Comparison of ENCODE assay signal across 20 cellular contexts in genomic region chr3:53506110-53506762, GRCh38. TPM values are rescaled to one million over a fixed set of nuclear protein-coding genes. Genes with fewer than 3 reads are reported as not detected.
A peak's percentile ranks its signal among the peaks of the same experiment; 100 is the strongest.
DNase-seq lines count a peak whose midpoint lies in the region; ATAC-seq, FAIRE-seq and TF ChIP-seq lines count a peak whose summit lies in the region.
"Had no signal": no experiment of that assay in that cellular context is flagged by ENCODE, and none has a peak within 500 bp of the region (broad histone marks: within the 10 kb centered on the region; RNA-seq: fewer than 3 reads in every experiment).

No MANE protein-coding gene starts in this region.

- no peak overlapping the region for H2BK12ac ChIP-seq in neuronal stem cell (ENCODE audit: low read length)

- no peak for ATAC-seq in aorta (ENCODE audit: low FRiP score)
- no peak for ATAC-seq in gastrocnemius medialis
- ATAC-seq: GM23338, Right ventricle myocardium inferior had no signal

- no peak overlapping the region for H4K91ac ChIP-seq in neuronal stem cell (ENCODE audit: low read depth, low read length, poor library complexity)

- H3K9ac ChIP-seq in kidney (ENCODE audit: low read length in 2 of 2) (no peak overlapping the region), neuronal stem cell (ENCODE audit: low read depth, low read length, poor library complexity) (no peak overlapping the region)
- H3K9ac ChIP-seq: KMS-11 had no signal

- H3K4me3 ChIP-seq in kidney (ENCODE audit: low read length in 2 of 2), result no peak overlapping the region
- no peak overlapping the region for H3K4me3 ChIP-seq in neuronal stem cell (ENCODE audit: low read length in 2 of 2)
- no peak overlapping the region for H3K4me3 ChIP-seq in aorta (ENCODE audit: low read length in 2 of 2)
- H3K4me3 ChIP-seq in gastrocnemius medialis, result no peak overlapping the region
- no peak overlapping the region for H3K4me3 ChIP-seq in Peyer's patch
- H3K4me3 ChIP-seq: GM23338, SK-N-MC had no signal

- no peaks in the 10 kb centered on the region for H3K79me1 ChIP-seq in neuronal stem cell (ENCODE audit: low read depth, low read length)

- no peak overlapping the region for H2BK15ac ChIP-seq in neuronal stem cell (ENCODE audit: low read length)

- peaks cover 0 to 2% (median 0%) of the 10 kb centered on the region in 3 experiments for H3K27me3 ChIP-seq in neuronal stem cell (ENCODE audit: control insufficient read depth in 3 of 3, insufficient read depth in 3 of 3, low read depth in 1 of 3, low read length in 3 of 3)
- peaks cover 0 to 1% of the 10 kb centered on the region in 2 donors for H3K27me3 ChIP-seq in aorta (ENCODE audit: control insufficient read depth in 1 of 2, insufficient read depth in 2 of 2, low read length in 1 of 2)
- H3K27me3 ChIP-seq in gastrocnemius medialis, result peaks cover 0 to 3% (median 0%) of the 10 kb centered on the region in 3 donors
- no peaks in the 10 kb centered on the region for H3K27me3 ChIP-seq in Peyer's patch

- H3K36me3 ChIP-seq in kidney (ENCODE audit: control insufficient read depth in 1 of 2, insufficient read depth in 2 of 2, low read length in 2 of 2), result no peaks in the 10 kb centered on the region
- no peaks in the 10 kb centered on the region for H3K36me3 ChIP-seq in neuronal stem cell (replicated peaks in 1 of 2; ENCODE audit: control insufficient read depth in 2 of 2, insufficient read depth in 2 of 2, low read length in 2 of 2)
- no peaks in the 10 kb centered on the region for H3K36me3 ChIP-seq in aorta (ENCODE audit: control insufficient read depth in 1 of 2, insufficient read depth in 2 of 2, low read length in 1 of 2)
- H3K36me3 ChIP-seq in gastrocnemius medialis, result no peaks in the 10 kb centered on the region
- H3K36me3 ChIP-seq in Peyer's patch, result peaks cover 0 to under 1% (median 0%) of the 10 kb centered on the region in 3 donors

- peak overlapping the region; percentile 81 for H3K27ac ChIP-seq in 22Rv1
- peak overlapping the region; percentile 44 to 70 for H3K27ac ChIP-seq in kidney (ENCODE audit: low read depth in 2 of 2, low read length in 2 of 2)
- H3K27ac ChIP-seq in neuronal stem cell (replicated peaks; ENCODE audit: low read length), result no peak overlapping the region
- no peak overlapping the region for H3K27ac ChIP-seq in aorta (ENCODE audit: low read depth in 1 of 2, low read length in 2 of 2)
- H3K27ac ChIP-seq in gastrocnemius medialis, result no peak overlapping the region
- H3K27ac ChIP-seq in Peyer's patch, result peak overlapping the region in 2 of 4 donors; percentile 9 to 81
- H3K27ac ChIP-seq: KMS-11, SK-N-MC had no signal

- FAIRE-seq in kidney (lab: Jason Lieb, UNC), result peak; percentile 62
- FAIRE-seq: A204.1, GM12892 had no signal

- H3K4me1 ChIP-seq in kidney (ENCODE audit: control insufficient read depth in 1 of 2, insufficient read depth in 1 of 2, low read depth in 1 of 2, low read length in 2 of 2), result peaks cover 0 to 8% of the 10 kb centered on the region in 2 donors
- peaks cover 8 to 36% of the 10 kb centered on the region in 2 donors for H3K4me1 ChIP-seq in neuronal stem cell (ENCODE audit: control insufficient read depth in 2 of 2, insufficient read depth in 1 of 2, low read depth in 1 of 2, low read length in 2 of 2)
- no peaks in the 10 kb centered on the region for H3K4me1 ChIP-seq in aorta (ENCODE audit: control insufficient read depth in 1 of 2, insufficient read depth in 2 of 2, low read length in 2 of 2)
- H3K4me1 ChIP-seq in gastrocnemius medialis, result no peaks in the 10 kb centered on the region
- H3K4me1 ChIP-seq in Peyer's patch, result no peaks in the 10 kb centered on the region

- H2BK5ac ChIP-seq in neuronal stem cell (ENCODE audit: low read length), result no peak overlapping the region

- H2AFZ ChIP-seq in neuronal stem cell (ENCODE audit: low read length), result no peak overlapping the region
- H2AFZ ChIP-seq: GM23338 had no signal

- in situ Hi-C loops in gastrocnemius medialis (cut with MboI; ENCODE audit: low sequenced_read_pairs in 4 of 4), result no loop called here

- H3K4ac ChIP-seq in neuronal stem cell (ENCODE audit: low read length), result no peak overlapping the region

- H3K14ac ChIP-seq in neuronal stem cell (ENCODE audit: low read length), result no peak overlapping the region

- H2AK5ac ChIP-seq in neuronal stem cell (ENCODE audit: low read depth, low read length), result no peak overlapping the region

- no CpG with 5 or more reads among the region's 4 CpGs for WGBS in neuronal stem cell (ENCODE audit: extremely low coverage in 2 of 2, insufficient read length in 2 of 2, insufficient replicate concordance in 1 of 2), 2 donors
- WGBS in aorta, 2 donors, result 85 to 88% methylated on average over 4 of the region's 4 CpGs

- no peak overlapping the region for H2BK120ac ChIP-seq in neuronal stem cell (ENCODE audit: low read depth, low read length)

- no peak for TF ChIP-seq POLR2A in gastrocnemius medialis (IDR thresholded peaks at IDR 0.05)
- peak in 1 of 2 donors; percentile 53 for TF ChIP-seq POLR2A in Peyer's patch (IDR thresholded peaks at IDR 0.05)

- no peak overlapping the region for H4K8ac ChIP-seq in neuronal stem cell (ENCODE audit: low read depth, low read length)

- H3K18ac ChIP-seq in neuronal stem cell (ENCODE audit: low read length), result peak overlapping the region; percentile 23

- no peak overlapping the region for H3K23ac ChIP-seq in neuronal stem cell (ENCODE audit: low read depth, low read length, poor library complexity)

- H3K9me3 ChIP-seq in kidney (ENCODE audit: control insufficient read depth in 1 of 2, low read length in 2 of 2), result no peaks in the 10 kb centered on the region
- H3K9me3 ChIP-seq in neuronal stem cell (replicated peaks in 1 of 2; ENCODE audit: control insufficient read depth in 2 of 2, insufficient read depth in 1 of 2, low read depth in 1 of 2, low read length in 2 of 2), result no peaks in the 10 kb centered on the region
- no peaks in the 10 kb centered on the region for H3K9me3 ChIP-seq in aorta (ENCODE audit: control insufficient read depth, low read length)
- no peaks in the 10 kb centered on the region for H3K9me3 ChIP-seq in gastrocnemius medialis
- H3K9me3 ChIP-seq in Peyer's patch, result no peaks in the 10 kb centered on the region

- intact Hi-C loops in kidney (cut with DNase I) (no loop called here), posterior cingulate gyrus (cut with DNase I) (no loop called here), aorta (cut with DNase I) (no loop called here), gastrocnemius medialis (cut with DNase I; ENCODE audit: low total_unique reads) (no loop called here)

- DNase-seq in HT-29 (ENCODE audit: low spot score) (peak; percentile 63), kidney (no peak), neuronal stem cell (ENCODE audit: low spot score) (no peak), posterior cingulate gyrus (no peak), aorta (no peak), gastrocnemius medialis (no peak), Peyer's patch (no peak)
- DNase-seq: DND-41, GDM1, NCI-H1092 treated with DMSO at 0.1 percent for 48 hours, NCI-H187, NCI-H774 had no signal

- no peak overlapping the region for H3K4me2 ChIP-seq in neuronal stem cell (ENCODE audit: insufficient read depth, low read length, poor library complexity, severe bottlenecking)
- H3K4me2 ChIP-seq: GM23338, KMS-11 had no signal

- TF ChIP-seq CTCF in 22Rv1 (IDR thresholded peaks at IDR 0.05) (no peak), kidney (IDR thresholded peaks at IDR 0.05; ENCODE audit: borderline replicate concordance, extremely low read depth, insufficient read depth) (no peak), gastrocnemius medialis (IDR thresholded peaks at IDR 0.05 in 4 of 5, conservative IDR thresholded peaks at IDR 0.05 in 1 of 5) (no peak), Peyer's patch (IDR thresholded peaks at IDR 0.05) (no peak)

RNA-seq across cellular contexts. Expression of gene CACNA1D, which starts 11.8 kb away (rescaled TPM):
- 17.1 and 25.3 TPM in 2 replicates for total RNA-seq in HT-29 (2014; rRNA removed; shearing (Covaris generic))
- 35.7 TPM for total RNA-seq in kidney
- 3.7 TPM for polyA plus RNA-seq in kidney (ENCODE audit: insufficient read depth, low read depth, low replicate concordance)
- polyA plus RNA-seq in neuronal stem cell (2013, experiment 1 of 2), result not detected
- 0.01 TPM for polyA plus RNA-seq in neuronal stem cell (2013, experiment 2 of 2)
- total RNA-seq in aorta, result 1 to 10 TPM in 1 of 2 donors, under 1 TPM in 1; 0.78 to 7.4 TPM
- under 1 TPM in 1 of 2 donors, not detected in 1; 0.25 TPM for polyA plus RNA-seq in aorta
- total RNA-seq in gastrocnemius medialis, result under 1 TPM in 2 of 4 donors, not detected in 2; 0.18 to 0.34 TPM
- total RNA-seq in Peyer's patch, result 100 to 1,000 TPM in 3 of 4 donors, 10 to 100 TPM in 1; 74.6 to 194 (median 105) TPM
- total RNA-seq: NCI-H460 had no signal

Comparison
In these comparisons a context has a peak if more than half of its experiments do, and no peak if none do; other contexts are left out.
1. H3K27ac ChIP-seq: peak in 22Rv1 (single experiment) and kidney (2 of 2); none in neuronal stem cell (single experiment), aorta (0 of 2) and gastrocnemius medialis (0 of 4).